In genomic region chr6:102051001-102051400, GRCh38 we compare ENCODE assay signal across 23 cellular contexts.
"Had no signal": no experiment of that assay in that cellular context is flagged by ENCODE, and none has a peak within 500 bp of the region (broad histone marks: within the 10 kb centered on the region; RNA-seq: fewer than 3 reads in every experiment).

No MANE protein-coding gene starts in this region.

- H3K9me3 ChIP-seq: colonic mucosa, esophagus muscularis mucosa, esophagus squamous epithelium, gastrocnemius medialis, gastroesophageal sphincter had no signal

- H3K27me3 ChIP-seq: colonic mucosa, dorsolateral prefrontal cortex, esophagus muscularis mucosa, esophagus squamous epithelium, foreskin keratinocyte, gastrocnemius medialis, gastroesophageal sphincter, heart left ventricle, heart right ventricle had no signal

- H3K27me3 Mint-ChIP-seq: dendritic cell treated with granulocyte-macrophage colony-stimulating factor and Interleukin-4, amounts not matched to agents 40 ng/mL and 50 ng/mL, for 4 days; effector memory CD8-positive, alpha-beta T cell had no signal

- H3K27ac ChIP-seq: colonic mucosa, coronary artery, dorsolateral prefrontal cortex, epithelial cell of prostate, esophagus muscularis mucosa, esophagus squamous epithelium, foreskin keratinocyte, gastrocnemius medialis, gastroesophageal sphincter, heart left ventricle, heart right ventricle had no signal

- H3K4me3 ChIP-seq: colonic mucosa, coronary artery, dorsolateral prefrontal cortex, esophagus muscularis mucosa, esophagus squamous epithelium, gastrocnemius medialis, gastroesophageal sphincter, heart left ventricle, heart right ventricle had no signal

- H3K4me3 Mint-ChIP-seq: dendritic cell treated with granulocyte-macrophage colony-stimulating factor and Interleukin-4, amounts not matched to agents 40 ng/mL and 50 ng/mL, for 4 days; effector memory CD8-positive, alpha-beta T cell; endodermal cell had no signal

- H3K27ac Mint-ChIP-seq: dendritic cell treated with granulocyte-macrophage colony-stimulating factor and Interleukin-4, amounts not matched to agents 40 ng/mL and 50 ng/mL, for 4 days; effector memory CD8-positive, alpha-beta T cell; endodermal cell had no signal

- H3K9me3 Mint-ChIP-seq: dendritic cell treated with granulocyte-macrophage colony-stimulating factor and Interleukin-4, amounts not matched to agents 40 ng/mL and 50 ng/mL, for 4 days; endodermal cell had no signal

- ATAC-seq: effector memory CD8-positive, alpha-beta T cell; esophagus mucosa; foreskin keratinocyte; gastrocnemius medialis; gastroesophageal sphincter; heart left ventricle; heart right ventricle had no signal

- DNase-seq: colonic mucosa; cortex of kidney; dorsolateral prefrontal cortex; effector CD4-positive, alpha-beta T cell; effector CD8-positive, alpha-beta T cell; effector memory CD4-positive, alpha-beta T cell; effector memory CD8-positive, alpha-beta T cell; endodermal cell; erythroblast; esophagus squamous epithelium; foreskin fibroblast; foreskin keratinocyte; foreskin melanocyte; gastrocnemius medialis; head of caudate nucleus; heart right ventricle had no signal

- H3K36me3 ChIP-seq: colonic mucosa, esophagus muscularis mucosa, esophagus squamous epithelium, gastrocnemius medialis, gastroesophageal sphincter, heart left ventricle, heart right ventricle had no signal

- H3K4me1 ChIP-seq: colonic mucosa, esophagus muscularis mucosa, esophagus squamous epithelium, foreskin keratinocyte, gastrocnemius medialis, gastroesophageal sphincter, heart left ventricle, heart right ventricle had no signal

- H3K4me1 Mint-ChIP-seq: endodermal cell had no signal
